ENCODE assay signal across 8 cellular contexts in genomic region chr3:127574880-127575878, GRCh38. TPM values are rescaled to one million over a fixed set of nuclear protein-coding genes. Genes with fewer than 3 reads are reported as not detected.
DNase-seq lines count a peak whose midpoint lies in the region; TF ChIP-seq lines count a peak whose summit lies in the region.

No MANE protein-coding gene starts in this region.

- peak; percentile 97 for TF ChIP-seq CTCF in RWPE1 (conservative IDR thresholded peaks at IDR 0.05; ENCODE audit: low read depth)
- TF ChIP-seq CTCF in fibroblast of lung (conservative IDR thresholded peaks at IDR 0.05 in 1 of 2, IDR thresholded peaks at IDR 0.05 in 1 of 2; ENCODE audit: low read depth in 1 of 2, low read length in 2 of 2), result peak; percentile 97 to 99
- peak; percentile 97 for TF ChIP-seq CTCF in neural progenitor cell (IDR thresholded peaks at IDR 0.05)
- peak in 5 of 7 experiments; percentile 92 to 99 (median 98) for TF ChIP-seq CTCF in stomach (IDR thresholded peaks at IDR 0.05)

- H3K36me3 ChIP-seq in H7 (replicated peaks; ENCODE audit: control insufficient read depth, insufficient read depth, low read length) (peaks cover 17% of the 10 kb centered on the region), fibroblast of lung (ENCODE audit: control insufficient read depth, insufficient read depth, low read length) (peaks cover 15% of the 10 kb centered on the region), neural progenitor cell (no peaks in the 10 kb centered on the region), stomach (peaks cover 25 to 94% (median 91%) of the 10 kb centered on the region in 4 donors)

- 43 to 70% (median 45%) methylated on average over 17 to 46 of the region's 46 CpGs for WGBS in stomach, 5 donors

- CTCF ChIA-PET in RWPE1 (lab: Yijun Ruan, JAX), result interaction anchor here (0.6 to 1.9 kb wide), 35 partner anchors 8 to 1150 kb away, joined by 3 to 28 read pairs (median 3); partner anchors contain the start of gene TPRA1

- H3K4me2 ChIP-seq in fibroblast of lung (ENCODE audit: extremely low read depth, insufficient read depth, low read length) (no peak overlapping the region), neural progenitor cell (no peak overlapping the region)

- H3K9me3 ChIP-seq in fibroblast of lung (ENCODE audit: control insufficient read depth, insufficient read depth, low read depth, low read length) (no peaks in the 10 kb centered on the region), neural progenitor cell (ENCODE audit: low read depth) (no peaks in the 10 kb centered on the region), stomach (no peaks in the 10 kb centered on the region)

- intact Hi-C loops in activated T-helper 1 cell treated with anti-CD3 and anti-CD28 coated beads, Interleukin-12 subunit alpha, Interleukin-12 subunit beta, Interleukin-2, Interleukin-4 antibody, amounts not matched to agents 30 ng/mL and 10 ng/mL and 1 ng/mL, durations not matched to agents 14 hours and 24 hours and 36 hours (cut with micrococcal nuclease), result loop anchor here (1.0 to 5.0 kb wide), 6 partner anchors 15 to 477 kb away; partner anchors contain the start of genes MCM2, SEC61A1 and TPRA1
- intact Hi-C loops in stomach (cut with DNase I; ENCODE audit: low total_unique reads), result loop anchor here (10.0 kb wide), 2 partner anchors 260 to 390 kb away; no protein-coding TSS in a partner anchor

- H3K27ac Mint-ChIP-seq in activated T-helper 1 cell treated with anti-CD3 and anti-CD28 coated beads, Interleukin-12 subunit alpha, Interleukin-12 subunit beta, Interleukin-2, Interleukin-4 antibody, amounts not matched to agents 30 ng/mL and 10 ng/mL and 1 ng/mL, durations not matched to agents 14 hours and 24 hours and 36 hours, result peak overlapping the region; percentile 28
- H3K27ac Mint-ChIP-seq in neural progenitor cell, result peak overlapping the region; percentile 72

- H3K4me3 Mint-ChIP-seq in activated T-helper 1 cell treated with anti-CD3 and anti-CD28 coated beads, Interleukin-12 subunit alpha, Interleukin-12 subunit beta, Interleukin-2, Interleukin-4 antibody, amounts not matched to agents 30 ng/mL and 10 ng/mL and 1 ng/mL, durations not matched to agents 14 hours and 24 hours and 36 hours, result no peak overlapping the region
- no peak overlapping the region for H3K4me3 Mint-ChIP-seq in neural progenitor cell

- H3K27ac ChIP-seq in RWPE1 (peak overlapping the region; percentile 59), fibroblast of lung (ENCODE audit: insufficient read depth, low read length) (peak overlapping the region; percentile 57), neural progenitor cell (no peak overlapping the region), stomach (peak overlapping the region in 1 of 5 donors; percentile 24)

- H4K20me1 ChIP-seq in fibroblast of lung (ENCODE audit: control insufficient read depth, extremely low read depth, insufficient read depth, low read length) (peaks cover 3% of the 10 kb centered on the region), neural progenitor cell (ENCODE audit: low read depth) (peaks cover 9% of the 10 kb centered on the region)

- H3K36me3 Mint-ChIP-seq in activated T-helper 1 cell treated with anti-CD3 and anti-CD28 coated beads, Interleukin-12 subunit alpha, Interleukin-12 subunit beta, Interleukin-2, Interleukin-4 antibody, amounts not matched to agents 30 ng/mL and 10 ng/mL and 1 ng/mL, durations not matched to agents 14 hours and 24 hours and 36 hours (ENCODE audit: low read depth), result peaks cover 6% of the 10 kb centered on the region
- peaks cover 14% of the 10 kb centered on the region for H3K36me3 Mint-ChIP-seq in neural progenitor cell

- no peak for TF ChIP-seq POLR2A in stomach (IDR thresholded peaks at IDR 0.05)

- POLR2A ChIA-PET in RWPE1 (lab: Yijun Ruan, JAX; ENCODE audit: low non-redundant PET), result interaction anchor here (0.5 kb wide), 1 partner anchor 16 kb away, joined by 4 read pairs; no protein-coding TSS in a partner anchor

- H3F3A ChIP-seq in neural progenitor cell (ENCODE audit: low read depth), result no peaks in the 10 kb centered on the region

- DNase-seq in EL (peak; percentile 90), H7 (peak; percentile 98), M059J (ENCODE audit: low read depth) (peak; percentile 88), RWPE1 (ENCODE audit: low spot score) (peak; percentile 94), fibroblast of lung (ENCODE audit: low read depth in 2 of 2) (peak; percentile 79 to 91), neural progenitor cell (ENCODE audit: low spot score) (peak; percentile 87), stomach (peak; percentile 92)
- peak; percentile 82 for DNase-seq in activated T-helper 1 cell treated with anti-CD3 and anti-CD28 coated beads, Interleukin-12 subunit alpha, Interleukin-12 subunit beta, Interleukin-2, Interleukin-4 antibody, amounts not matched to agents 30 ng/mL and 10 ng/mL and 1 ng/mL, durations not matched to agents 14 hours and 24 hours and 36 hours (ENCODE audit: low spot score)

- H3K4me1 Mint-ChIP-seq in activated T-helper 1 cell treated with anti-CD3 and anti-CD28 coated beads, Interleukin-12 subunit alpha, Interleukin-12 subunit beta, Interleukin-2, Interleukin-4 antibody, amounts not matched to agents 30 ng/mL and 10 ng/mL and 1 ng/mL, durations not matched to agents 14 hours and 24 hours and 36 hours (ENCODE audit: low read depth), result peaks cover 7% of the 10 kb centered on the region
- H3K4me1 Mint-ChIP-seq in neural progenitor cell, result peaks cover 7% of the 10 kb centered on the region

- H3K4me1 ChIP-seq in fibroblast of lung (ENCODE audit: control insufficient read depth, extremely low read depth, insufficient read depth, low read length) (peaks cover 4% of the 10 kb centered on the region), neural progenitor cell (no peaks in the 10 kb centered on the region), stomach (peaks cover 6 to 25% (median 13%) of the 10 kb centered on the region in 4 donors)

- H3K27me3 ChIP-seq in H7 (ENCODE audit: control insufficient read depth, insufficient read depth, low read length), result no peaks in the 10 kb centered on the region
- H3K27me3 ChIP-seq in fibroblast of lung (ENCODE audit: control insufficient read depth, insufficient read depth, low read length), result no peaks in the 10 kb centered on the region
- no peaks in the 10 kb centered on the region for H3K27me3 ChIP-seq in neural progenitor cell
- no peaks in the 10 kb centered on the region for H3K27me3 ChIP-seq in stomach

- H3K4me3 ChIP-seq in H7 (ENCODE audit: insufficient read depth, low read depth, low read length), result no peak overlapping the region
- H3K4me3 ChIP-seq in fibroblast of lung (replicated peaks in 1 of 4; ENCODE audit: control extremely low read depth in 1 of 4, insufficient read depth in 1 of 4, low read depth in 3 of 4, low read length in 4 of 4), result no peak overlapping the region
- H3K4me3 ChIP-seq in neural progenitor cell, result no peak overlapping the region
- peak overlapping the region in 1 of 4 donors; percentile 13 for H3K4me3 ChIP-seq in stomach

- H3K9me3 Mint-ChIP-seq in activated T-helper 1 cell treated with anti-CD3 and anti-CD28 coated beads, Interleukin-12 subunit alpha, Interleukin-12 subunit beta, Interleukin-2, Interleukin-4 antibody, amounts not matched to agents 30 ng/mL and 10 ng/mL and 1 ng/mL, durations not matched to agents 14 hours and 24 hours and 36 hours, result no peaks in the 10 kb centered on the region
- peaks cover 2% of the 10 kb centered on the region for H3K9me3 Mint-ChIP-seq in neural progenitor cell

- H3K9ac ChIP-seq in fibroblast of lung (ENCODE audit: insufficient read depth, low read length), result no peak overlapping the region
- H3K9ac ChIP-seq in neural progenitor cell, result no peak overlapping the region

- no peaks in the 10 kb centered on the region for H3K27me3 Mint-ChIP-seq in activated T-helper 1 cell treated with anti-CD3 and anti-CD28 coated beads, Interleukin-12 subunit alpha, Interleukin-12 subunit beta, Interleukin-2, Interleukin-4 antibody, amounts not matched to agents 30 ng/mL and 10 ng/mL and 1 ng/mL, durations not matched to agents 14 hours and 24 hours and 36 hours (ENCODE audit: insufficient read depth)
- H3K27me3 Mint-ChIP-seq in neural progenitor cell (ENCODE audit: insufficient read depth, low read depth), result peaks cover 5% of the 10 kb centered on the region

- H2AFZ ChIP-seq in fibroblast of lung (ENCODE audit: low read length), result no peak overlapping the region
- H2AFZ ChIP-seq in neural progenitor cell (replicated peaks), result no peak overlapping the region

- peaks cover 4% of the 10 kb centered on the region for H3K79me2 ChIP-seq in fibroblast of lung (ENCODE audit: control insufficient read depth, insufficient read depth, low read length)
- no peaks in the 10 kb centered on the region for H3K79me2 ChIP-seq in neural progenitor cell (ENCODE audit: low read depth)

- TF ChIP-seq EP300 in stomach (IDR thresholded peaks at IDR 0.05), result no peak

RNA-seq across cellular contexts. Expression of gene TPRA1, which starts 15.4 kb away (rescaled TPM):
- total RNA-seq in H7 (2014; rRNA removed; shearing (Covaris generic)), result 33.9 and 38.1 TPM in 2 replicates
- total RNA-seq in M059J (2014; rRNA removed; shearing (Covaris generic)), result 56.6 and 60.1 TPM in 2 replicates
- total RNA-seq in activated T-helper 1 cell treated with anti-CD3 and anti-CD28 coated beads, Interleukin-12 subunit alpha, Interleukin-12 subunit beta, Interleukin-2, Interleukin-4 antibody, amounts not matched to agents 30 ng/mL and 10 ng/mL and 1 ng/mL, durations not matched to agents 14 hours and 24 hours and 36 hours, result 37.2 and 41.3 TPM in 2 replicates
- total RNA-seq in fibroblast of lung (35.4 and 47.4 TPM in 2 replicates), neural progenitor cell (ENCODE audit: low replicate concordance) (11.8 and 27.4 TPM in 2 replicates), stomach (10 to 100 TPM; 12.8 to 46.4 (median 25.8) TPM)
- polyA plus RNA-seq in fibroblast of lung (17.5 and 17.9 TPM in 2 replicates), stomach (10 to 100 TPM; 10.1 to 22.9 (median 14.6) TPM)
- polyA plus RNA-seq in fibroblast of lung (2012), result 22.7 and 25.0 TPM in 2 replicates
- 58.0 and 74.1 TPM in 2 replicates for polyA minus RNA-seq in fibroblast of lung (ENCODE audit: low replicate concordance)

RNA-seq across cellular contexts. Expression of gene MCM2, which starts 23.0 kb away (rescaled TPM):
- total RNA-seq in H7 (2014; rRNA removed; shearing (Covaris generic)), result 196 and 207 TPM in 2 replicates
- 87.2 and 157 TPM in 2 replicates for total RNA-seq in M059J (2014; rRNA removed; shearing (Covaris generic))
- 214 and 229 TPM in 2 replicates for total RNA-seq in activated T-helper 1 cell treated with anti-CD3 and anti-CD28 coated beads, Interleukin-12 subunit alpha, Interleukin-12 subunit beta, Interleukin-2, Interleukin-4 antibody, amounts not matched to agents 30 ng/mL and 10 ng/mL and 1 ng/mL, durations not matched to agents 14 hours and 24 hours and 36 hours
- total RNA-seq in fibroblast of lung, result 11.6 TPM in 2 replicates
- 17.2 and 47.0 TPM in 2 replicates for polyA plus RNA-seq in fibroblast of lung
- polyA plus RNA-seq in fibroblast of lung (2012), result 15.0 and 44.7 TPM in 2 replicates
- 48.6 and 99.9 TPM in 2 replicates for polyA minus RNA-seq in fibroblast of lung (ENCODE audit: low replicate concordance)
- total RNA-seq in neural progenitor cell (ENCODE audit: low replicate concordance), result 104 and 180 TPM in 2 replicates
- 10 to 100 TPM in 1 of 5 donors, 1 to 10 TPM in 3, not detected in 1; 2.6 to 16.5 (median 7.6) TPM for total RNA-seq in stomach
- polyA plus RNA-seq in stomach, result 1 to 10 TPM; 3.4 to 6.8 (median 5.4) TPM

RNA-seq across cellular contexts. Expression of gene PODXL2, which starts 53.8 kb away (rescaled TPM):
- total RNA-seq in H7 (2014; rRNA removed; shearing (Covaris generic)), result 38.7 and 44.2 TPM in 2 replicates
- total RNA-seq in M059J (2014; rRNA removed; shearing (Covaris generic)), result 18.6 and 19.9 TPM in 2 replicates
- 9.7 and 10.3 TPM in 2 replicates for total RNA-seq in activated T-helper 1 cell treated with anti-CD3 and anti-CD28 coated beads, Interleukin-12 subunit alpha, Interleukin-12 subunit beta, Interleukin-2, Interleukin-4 antibody, amounts not matched to agents 30 ng/mL and 10 ng/mL and 1 ng/mL, durations not matched to agents 14 hours and 24 hours and 36 hours
- total RNA-seq in fibroblast of lung, result 0.50 and 0.77 TPM in 2 replicates
- polyA plus RNA-seq in fibroblast of lung, result 0.98 and 1.7 TPM in 2 replicates
- polyA plus RNA-seq in fibroblast of lung (2012), result 1.1 and 1.9 TPM in 2 replicates
- 0.16 and 1.8 TPM in 2 replicates for polyA minus RNA-seq in fibroblast of lung (ENCODE audit: low replicate concordance)
- total RNA-seq in neural progenitor cell (ENCODE audit: low replicate concordance), result 18.4 and 43.8 TPM in 2 replicates
- total RNA-seq in stomach, result 10 to 100 TPM in 4 of 5 donors, 1 to 10 TPM in 1; 5.3 to 50.9 (median 15.6) TPM
- polyA plus RNA-seq in stomach, result 10 to 100 TPM in 2 of 3 donors, 1 to 10 TPM in 1; 6.3 to 11.6 (median 10.6) TPM
